Comparison of ENCODE assay signal across 20 cellular contexts in the genomic region with DNA sequence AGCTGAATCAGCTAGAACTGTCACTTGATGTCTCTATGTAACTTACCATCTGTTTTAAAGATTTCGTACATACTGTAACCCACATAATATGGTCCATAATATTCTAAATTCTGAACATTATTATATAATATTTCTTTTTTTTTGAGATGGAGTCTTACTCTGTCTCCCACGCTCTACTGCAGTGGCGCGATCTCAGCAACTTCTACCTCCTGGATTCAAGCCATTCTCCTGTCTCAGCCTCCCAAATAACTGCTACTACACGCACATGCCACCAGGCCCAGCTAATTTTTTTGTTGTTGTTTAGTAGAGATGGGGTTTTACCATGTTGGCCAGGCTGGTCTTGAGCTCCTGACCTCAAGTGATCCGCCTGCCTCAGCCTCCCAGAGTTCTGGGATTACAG.
DNase-seq lines count a peak whose midpoint lies in the region; ATAC-seq, FAIRE-seq and TF ChIP-seq lines count a peak whose summit lies in the region.
"Had no signal": no experiment of that assay in that cellular context is flagged by ENCODE, and none has a peak within 500 bp of the region (broad histone marks: within the 10 kb centered on the region; RNA-seq: fewer than 3 reads in every experiment).

No MANE protein-coding gene starts in this region.

- no peaks in the 10 kb centered on the region for H3K27me3 Mint-ChIP-seq in chondrocyte (ENCODE audit: low read depth)
- H3K27me3 Mint-ChIP-seq: CD4-positive, alpha-beta T cell; IgD-negative memory B cell had no signal

- H3K36me3 ChIP-seq in SK-N-MC (ENCODE audit: insufficient read depth, low read length) (peaks cover 58% of the 10 kb centered on the region), neutrophil (peaks cover 37% of the 10 kb centered on the region)
- H3K36me3 ChIP-seq: BE2C had no signal

- peaks cover 15% of the 10 kb centered on the region for H3K36me3 Mint-ChIP-seq in chondrocyte (ENCODE audit: low read depth)

- H3K4me1 ChIP-seq in neutrophil (ENCODE audit: control insufficient read depth in 1 of 2, insufficient read depth in 1 of 2, low read depth in 1 of 2, low read length in 1 of 2), result no peaks in the 10 kb centered on the region
- H3K4me1 ChIP-seq: BE2C had no signal

- H3K4me3 ChIP-seq in SK-N-MC, result no peak overlapping the region
- H3K4me3 ChIP-seq in neutrophil (ENCODE audit: low read depth in 1 of 2, low read length in 1 of 2), result no peak overlapping the region
- H3K4me3 ChIP-seq: GM23338 had no signal

- H3K9me3 ChIP-seq in SK-N-MC (ENCODE audit: low read depth, low read length), result no peaks in the 10 kb centered on the region
- H3K9me3 ChIP-seq in neutrophil, result no peaks in the 10 kb centered on the region
- H3K9me3 ChIP-seq: BE2C, Caco-2 had no signal

- no peaks in the 10 kb centered on the region for H3K27me3 ChIP-seq in neutrophil
- H3K27me3 ChIP-seq: BE2C had no signal

- no peak overlapping the region for H3K9ac ChIP-seq in SK-N-MC (ENCODE audit: insufficient read length)

- no peak overlapping the region for H3K4me3 Mint-ChIP-seq in chondrocyte (ENCODE audit: unreplicated experiment)
- H3K4me3 Mint-ChIP-seq: CD4-positive, alpha-beta T cell; GM23338; IgD-negative memory B cell had no signal

- H3K4me1 Mint-ChIP-seq in chondrocyte (ENCODE audit: low read depth), result peaks cover 26% of the 10 kb centered on the region

- no peaks in the 10 kb centered on the region for H3K9me3 Mint-ChIP-seq in chondrocyte (ENCODE audit: low read depth)
- H3K9me3 Mint-ChIP-seq: CD4-positive, alpha-beta T cell had no signal

- TF ChIP-seq CTCF in chondrocyte (IDR thresholded peaks at IDR 0.05), result no peak
- no peak for TF ChIP-seq CTCF in neutrophil (IDR thresholded peaks at IDR 0.05)

- H3K27ac ChIP-seq in SK-N-MC (peak overlapping the region; percentile 29; the same call in 1 of the 2 replicates), neutrophil (peak overlapping the region; percentile 28)
- H3K27ac ChIP-seq: C4-2B, HL-60 had no signal

- DNase-seq in GM12892 (ENCODE audit: insufficient read length) (no peak), SK-N-MC (ENCODE audit: low read depth, low spot score) (no peak), chondrocyte (ENCODE audit: low spot score) (no peak), NCI-H128 (lab: John Stamatoyannopoulos, UW; ENCODE audit: unreplicated experiment) (no peak)
- DNase-seq in activated CD4-positive, alpha-beta T cell treated with anti-CD3 and anti-CD28 coated beads, Interleukin-2, amount 50 U/mL, for 48 hours, result no peak
- DNase-seq: ACHN; BE2C; Caco-2; CD4-positive, alpha-beta T cell; GF-D8; HCEC 1CT; KG1 had no signal

- FAIRE-seq in GM12892 (lab: Jason Lieb, UNC), result peak; percentile 14
- FAIRE-seq: D721Med, H54 had no signal

- H3K27ac Mint-ChIP-seq in chondrocyte (ENCODE audit: unreplicated experiment), result peak overlapping the region; percentile 52
- H3K27ac Mint-ChIP-seq: CD4-positive, alpha-beta T cell; GM23338; IgD-negative memory B cell had no signal

- no peak for ATAC-seq in GM21576 (IDR thresholded peaks at IDR 0.05; ENCODE audit: unreplicated experiment)
- ATAC-seq: GM23338 had no signal

- no peak for TF ChIP-seq POLR2A in GM12892 (IDR thresholded peaks at IDR 0.05; ENCODE audit: low read depth, low read length)
